Comparison of ENCODE assay signal across 8 cellular contexts in genomic region chr1:226408285-226409184, GRCh38. TPM values are rescaled to one million over a fixed set of nuclear protein-coding genes. Genes with fewer than 3 reads are reported as not detected.
DNase-seq lines count a peak whose midpoint lies in the region; ATAC-seq, FAIRE-seq and TF ChIP-seq lines count a peak whose summit lies in the region.

No MANE protein-coding gene starts in this region.

- peaks cover 3% of the 10 kb centered on the region for H3K36me3 Mint-ChIP-seq in activated T-cell treated with anti-CD3 and anti-CD28 coated beads, Interleukin-2, amount 50 U/mL, for 4 hours (ENCODE audit: insufficient read depth)

- H4K20me1 ChIP-seq in K562 (replicated peaks; ENCODE audit: control insufficient read depth, insufficient read depth, low read length): peaks cover 15% of the 10 kb centered on the region

- peaks cover 32% of the 10 kb centered on the region for H3K4me1 Mint-ChIP-seq in activated T-cell treated with anti-CD3 and anti-CD28 coated beads, Interleukin-2, amount 50 U/mL, for 4 hours (ENCODE audit: low read depth)

- H3K9me1 ChIP-seq in K562 (ENCODE audit: control insufficient read depth, insufficient read depth, low read length): peaks cover 8% of the 10 kb centered on the region

- H3K9ac ChIP-seq in K562 (ENCODE audit: insufficient read depth in 1 of 2, low read depth in 2 of 2, low read length in 2 of 2): peak overlapping the region; percentile 66 to 76; a peak in 3 of 4 replicates

- TF ChIP-seq CTCF in K562 (IDR thresholded peaks at IDR 0.05 in 2 of 3, conservative IDR thresholded peaks at IDR 0.05 in 1 of 3; ENCODE audit: insufficient read depth in 2 of 3, low read depth in 1 of 3, low read length in 3 of 3): no peak
- TF ChIP-seq CTCF in lung (IDR thresholded peaks at IDR 0.05; ENCODE audit: control extremely low read depth, extremely low read depth): no peak
- no peak for TF ChIP-seq CTCF in tibial nerve (IDR thresholded peaks at IDR 0.05)
- no peak for TF ChIP-seq CTCF in GM10248 (IDR thresholded peaks at IDR 0.05; ENCODE audit: control extremely low read depth, extremely low read depth, low read depth, missing control alignments)

- peaks cover 43% of the 10 kb centered on the region for H3K79me2 ChIP-seq in K562 (ENCODE audit: control insufficient read depth, insufficient read depth, low read length)

- POLR2A ChIA-PET in K562 (lab: Yijun Ruan, JAX) (interaction anchor here (0.6 to 2.9 kb wide), 14 partner anchors 12 to 1233 kb away, joined by 3 to 14 read pairs (median 4); partner anchors contain the start of gene LIN9), GM10248 (lab: Yijun Ruan, JAX) (interaction anchor here (0.6 kb wide), 1 partner anchor 440 kb away, joined by 3 read pairs; no protein-coding TSS in a partner anchor)

- H3K9me3 ChIP-seq in K562 (replicated peaks; ENCODE audit: control insufficient read depth, insufficient read depth, low read depth, low read length) (0 out of 2 replicates have a peak, but pooled peaks cover 2% of the 10 kb centered on the region), lung (ENCODE audit: control insufficient read depth in 2 of 2, insufficient read depth in 1 of 2, low read length in 1 of 2) (no peaks in the 10 kb centered on the region), tibial nerve (no peaks in the 10 kb centered on the region)

- peak overlapping the region; percentile 89 for H2AFZ ChIP-seq in K562 (ENCODE audit: low read depth, low read length)

- peak overlapping the region; percentile 93 for H3K4me3 Mint-ChIP-seq in activated T-cell treated with anti-CD3 and anti-CD28 coated beads, Interleukin-2, amount 50 U/mL, for 4 hours

- peak overlapping the region; percentile 61 for H3K4me2 ChIP-seq in K562 (ENCODE audit: insufficient read depth, low read length)

- H3K27ac ChIP-seq in K562 (ENCODE audit: extremely low read depth, low read depth, low read length) (peak overlapping the region; percentile 84), lung (ENCODE audit: low read depth in 1 of 2, low read length in 1 of 2) (peak overlapping the region; percentile 56 to 71), tibial nerve (peak overlapping the region; percentile 60 to 91 (median 82))

- no peaks in the 10 kb centered on the region for H3K9me3 Mint-ChIP-seq in activated T-cell treated with anti-CD3 and anti-CD28 coated beads, Interleukin-2, amount 50 U/mL, for 4 hours

- no peaks in the 10 kb centered on the region for H3K27me3 Mint-ChIP-seq in activated T-cell treated with anti-CD3 and anti-CD28 coated beads, Interleukin-2, amount 50 U/mL, for 4 hours (ENCODE audit: low read depth)

- TF ChIP-seq RAD21 in K562 (CRISPR knock-in tag; conservative IDR thresholded peaks at IDR 0.05 in 1 of 2, IDR thresholded peaks at IDR 0.05 in 1 of 2): no peak

- BruUV-seq in K562 (replicated peaks; lab: Mats Ljungman, UMichigan): TSS peak; percentile 85

- FAIRE-seq in K562 (lab: Jason Lieb, UNC): peak; percentile 23

- CTCF ChIA-PET in K562 (lab: Yijun Ruan, JAX; ENCODE audit: low intra/inter-chr PET ratio): interaction anchor here (0.6 kb wide), 3 partner anchors 300 to 1613 kb away, joined by 3 to 4 read pairs (median 4); no protein-coding TSS in a partner anchor
- CTCF ChIA-PET in GM10248 (lab: Yijun Ruan, JAX): interaction anchor here (0.6 to 8.1 kb wide), 40 partner anchors 8 to 470 kb away, joined by 3 to 74 read pairs (median 5); partner anchors contain the start of gene LIN9

- in situ Hi-C loops in K562 (cut with MboI): no loop called here

- no peak for ATAC-seq in activated T-cell treated with anti-CD3 and anti-CD28 coated beads, Interleukin-2, amount 50 U/mL, for 4 hours
- ATAC-seq in K562 (no peak), lung (ENCODE audit: insufficient read depth, low FRiP score) (no peak), GM21529 (IDR thresholded peaks at IDR 0.05; ENCODE audit: unreplicated experiment) (no peak)

- intact Hi-C loops in K562 (cut with micrococcal nuclease): loop anchor here (5.0 kb wide), 2 partner anchors 101 to 206 kb away; partner anchors contain the start of gene LIN9

- H3K4me1 ChIP-seq in K562 (replicated peaks in 1 of 2; ENCODE audit: control insufficient read depth in 2 of 2, insufficient read depth in 2 of 2, low read length in 2 of 2) (peaks cover 29 to 30% of the 10 kb centered on the region in 2 experiments), lung (ENCODE audit: control insufficient read depth in 2 of 2, insufficient read depth in 2 of 2, low read length in 2 of 2) (peaks cover 15 to 22% of the 10 kb centered on the region in 2 donors), tibial nerve (peaks cover 0 to 42% (median 29%) of the 10 kb centered on the region in 4 donors)

- DNase-seq in activated T-cell treated with anti-CD3 and anti-CD28 coated beads, Interleukin-2, amount 50 U/mL, for 4 hours: no peak
- DNase-seq in activated T-cell treated with anti-CD3 and anti-CD28 coated beads for 4 hours (no peak), K562 (ENCODE audit: extremely low read depth in 1 of 4, low spot score in 3 of 4) (no peak), lung (ENCODE audit: low spot score) (no peak), tibial nerve (ENCODE audit: low spot score in 2 of 2) (no peak), GM10248 (ENCODE audit: extremely low spot score) (no peak), NCI-H187 (lab: John Stamatoyannopoulos, UW) (no peak)

- 65% methylated on average over 25 of the region's 25 CpGs for WGBS in K562 (ENCODE audit: insufficient coverage, low coverage, missing lambda C conversion rate)
- 74 to 77% methylated on average over 25 of the region's 25 CpGs for WGBS in lung, 2 donors
- 68 to 73% methylated on average over 25 of the region's 25 CpGs for WGBS in tibial nerve, 2 donors

- no peak for TF ChIP-seq EP300 in K562 (IDR thresholded peaks at IDR 0.05; ENCODE audit: low read length)
- no peak for TF ChIP-seq EP300 in tibial nerve (IDR thresholded peaks at IDR 0.05)

- H3K27me3 ChIP-seq in K562 (ENCODE audit: control insufficient read depth in 2 of 2, insufficient read depth in 2 of 2, low read length in 2 of 2): peaks cover under 1 to 4% of the 10 kb centered on the region in 2 experiments; a peak in 2 of 5 replicates
- H3K27me3 ChIP-seq in lung (ENCODE audit: control insufficient read depth, insufficient read depth): no peaks in the 10 kb centered on the region
- no peaks in the 10 kb centered on the region for H3K27me3 ChIP-seq in tibial nerve

- TF ChIP-seq POLR2A in K562 (conservative IDR thresholded peaks at IDR 0.05) (no peak), tibial nerve (IDR thresholded peaks at IDR 0.05) (no peak)

- H3K4me3 ChIP-seq in K562 (peak overlapping the region; percentile 78), lung (no peak overlapping the region), tibial nerve (peak overlapping the region in 3 of 4 donors; percentile 67 to 81 (median 80))

- peaks cover 16% of the 10 kb centered on the region; the same call in 2 of the 3 replicates for H3K36me3 ChIP-seq in K562 (ENCODE audit: control insufficient read depth, insufficient read depth, low read length)
- H3K36me3 ChIP-seq in lung (ENCODE audit: control insufficient read depth in 2 of 2, insufficient read depth in 2 of 2, low read length in 2 of 2): no peaks in the 10 kb centered on the region
- H3K36me3 ChIP-seq in tibial nerve: no peaks in the 10 kb centered on the region

TF ChIP-seq in K562, 482 proteins besides CTCF, POLR2A, EP300 and RAD21 (continues in another document):
- TF ChIP-seq CEBPB (tag; IDR thresholded peaks at IDR 0.05): peak; percentile 76
- no peak for TF ChIP-seq ZNF589 (CRISPR knock-in tag; IDR thresholded peaks at IDR 0.05; ENCODE audit: low read depth)
- TF ChIP-seq SMAD3 (CRISPR knock-in tag; conservative IDR thresholded peaks at IDR 0.05): no peak
- TF ChIP-seq, protein P1, sequence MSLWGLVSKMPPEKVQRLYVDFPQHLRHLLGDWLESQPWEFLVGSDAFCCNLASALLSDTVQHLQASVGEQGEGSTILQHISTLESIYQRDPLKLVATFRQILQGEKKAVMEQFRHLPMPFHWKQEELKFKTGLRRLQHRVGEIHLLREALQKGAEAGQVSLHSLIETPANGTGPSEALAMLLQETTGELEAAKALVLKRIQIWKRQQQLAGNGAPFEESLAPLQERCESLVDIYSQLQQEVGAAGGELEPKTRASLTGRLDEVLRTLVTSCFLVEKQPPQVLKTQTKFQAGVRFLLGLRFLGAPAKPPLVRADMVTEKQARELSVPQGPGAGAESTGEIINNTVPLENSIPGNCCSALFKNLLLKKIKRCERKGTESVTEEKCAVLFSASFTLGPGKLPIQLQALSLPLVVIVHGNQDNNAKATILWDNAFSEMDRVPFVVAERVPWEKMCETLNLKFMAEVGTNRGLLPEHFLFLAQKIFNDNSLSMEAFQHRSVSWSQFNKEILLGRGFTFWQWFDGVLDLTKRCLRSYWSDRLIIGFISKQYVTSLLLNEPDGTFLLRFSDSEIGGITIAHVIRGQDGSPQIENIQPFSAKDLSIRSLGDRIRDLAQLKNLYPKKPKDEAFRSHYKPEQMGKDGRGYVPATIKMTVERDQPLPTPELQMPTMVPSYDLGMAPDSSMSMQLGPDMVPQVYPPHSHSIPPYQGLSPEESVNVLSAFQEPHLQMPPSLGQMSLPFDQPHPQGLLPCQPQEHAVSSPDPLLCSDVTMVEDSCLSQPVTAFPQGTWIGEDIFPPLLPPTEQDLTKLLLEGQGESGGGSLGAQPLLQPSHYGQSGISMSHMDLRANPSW (CRISPR knock-in tag; IDR thresholded peaks at IDR 0.05): no peak
- TF ChIP-seq PTRF (tag; IDR thresholded peaks at IDR 0.05): 0 out of 2 replicates have a peak, but pooled peaks have one; percentile 23

RNA-seq across cellular contexts. Expression of gene PARP1, which starts 0.6 kb away (rescaled TPM):
- total RNA-seq in activated T-cell treated with anti-CD3 and anti-CD28 coated beads, Interleukin-2, amount 50 U/mL, for 4 hours: 100 to 1,000 TPM; 209 to 218 (median 213) TPM
- 139 and 225 TPM in 2 replicates for total RNA-seq in K562 (2011; cell fraction: chromatin; rRNA removed; ENCODE audit: low replicate concordance)
- total RNA-seq in K562 (2011; cell fraction: nucleolus; rRNA removed): 160 and 161 TPM in 2 replicates
- total RNA-seq in K562 (2011; cell fraction: nucleoplasm; rRNA removed): 144 and 147 TPM in 2 replicates
- 300 and 416 TPM in 2 replicates for total RNA-seq in K562 (2014; rRNA removed)
- total RNA-seq in K562 (2014; rRNA removed; fragmentation: Illumina TruSeq; extraction: Trizol): 187 and 203 TPM in 2 replicates
- 216 and 225 TPM in 2 replicates for total RNA-seq in K562 (2015; rRNA removed; fragmentation: Illumina TruSeq; extraction: Trizol)
- 245 and 279 TPM in 2 replicates for total RNA-seq in K562 (2021)
- polyA plus RNA-seq in K562 (2011; rRNA removed): 250 and 286 TPM in 2 replicates
- 274 and 360 TPM in 2 replicates for polyA plus RNA-seq in K562 (2011; cell fraction: cytosol; rRNA removed)
- polyA plus RNA-seq in K562 (2011; cell fraction: nucleus; rRNA removed): 178 and 198 TPM in 2 replicates
- 145 and 231 TPM in 2 replicates for polyA plus RNA-seq in K562 (2012)
- 262 and 306 TPM in 2 replicates for polyA plus RNA-seq in K562 (2014; fragmentation: Illumina TruSeq; extraction: Trizol)
- polyA plus RNA-seq in K562 (2014; fragmentation: Nextera tagmentation; extraction: Ambion mirVana): 100 to 1,000 TPM; 121 to 211 TPM
- polyA plus RNA-seq in K562 (2014; rRNA removed): 272 and 273 TPM in 2 replicates
- 294 and 321 TPM in 2 replicates for polyA minus RNA-seq in K562 (2011; rRNA and poly(A)+ RNA removed)
- 158 and 169 TPM in 2 replicates for polyA minus RNA-seq in K562 (2011; cell fraction: cytosol; rRNA and poly(A)+ RNA removed)
- 96.9 and 122 TPM in 2 replicates for polyA minus RNA-seq in K562 (2011; cell fraction: nucleus; rRNA and poly(A)+ RNA removed)
- 10 to 100 TPM; 55.1 to 76.4 TPM for total RNA-seq in lung
- 10 to 100 TPM; 17.2 to 47.0 TPM for polyA plus RNA-seq in lung
- total RNA-seq in tibial nerve: 100 to 1,000 TPM in 2 of 4 donors, 10 to 100 TPM in 2; 91.5 to 117 (median 99.5) TPM
